In the genomic region with DNA sequence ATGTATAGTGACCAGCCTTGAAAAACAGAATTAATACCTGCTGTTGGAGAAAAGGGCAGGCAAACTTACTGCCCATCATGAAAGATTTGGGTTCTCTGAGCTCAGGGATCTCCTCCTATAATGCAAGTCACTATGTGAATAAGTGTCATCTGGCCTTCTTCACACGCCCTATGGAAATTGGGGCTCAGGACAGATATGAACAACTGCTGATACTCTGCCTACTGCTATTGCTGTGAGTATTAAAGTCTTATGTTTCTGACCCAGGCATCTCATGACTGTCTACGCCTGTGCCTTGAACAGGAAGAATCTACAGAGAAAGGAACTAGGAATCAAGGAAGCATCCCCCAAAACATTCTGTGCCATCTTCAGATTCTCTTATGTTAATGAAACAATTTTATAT, we compare ENCODE assay signal across 22 cellular contexts.
A peak's percentile ranks its signal among the peaks of the same experiment; 100 is the strongest.
DNase-seq lines count a peak whose midpoint lies in the region; ATAC-seq and TF ChIP-seq lines count a peak whose summit lies in the region.
"Had no signal": no experiment of that assay in that cellular context is flagged by ENCODE, and none has a peak within 500 bp of the region (broad histone marks: within the 10 kb centered on the region; RNA-seq: fewer than 3 reads in every experiment).

No MANE protein-coding gene starts in this region.

- H3K9ac ChIP-seq in OCI-LY3 (ENCODE audit: low read length), result no peak overlapping the region

- ATAC-seq in activated T-cell treated with anti-CD3 and anti-CD28 coated beads, Interleukin-2, amount 50 U/mL, for 4 hours, result no peak
- no peak for ATAC-seq in thoracic aorta (ENCODE audit: insufficient number of reproducible peaks, low FRiP score, low read depth)
- ATAC-seq: HepG2, PC-3, SK-N-SH treated with all-trans-retinoic acid at 6 μM for 48 hours had no signal

- intact Hi-C loops in prostate gland (cut with DNase I), result no loop called here

- TF ChIP-seq CTCF in OCI-LY3 (IDR thresholded peaks at IDR 0.05; ENCODE audit: low read depth, low read length) (no peak), thoracic aorta (IDR thresholded peaks at IDR 0.05) (no peak), prostate gland (IDR thresholded peaks at IDR 0.05) (no peak)

- no peak overlapping the region for H3K27ac ChIP-seq in OCI-LY3 (ENCODE audit: low read length)
- peak overlapping the region; percentile 29 to 35 for H3K27ac ChIP-seq in thoracic aorta
- no peak overlapping the region for H3K27ac ChIP-seq in prostate gland
- H3K27ac ChIP-seq: 22Rv1, SJCRH30 had no signal

- no peak overlapping the region for H3K27ac Mint-ChIP-seq in activated T-cell treated with anti-CD3 and anti-CD28 coated beads, Interleukin-2, amount 50 U/mL, for 24 hours
- H3K27ac Mint-ChIP-seq: CD4-positive, CD25-positive, alpha-beta regulatory T cell had no signal

- H3K36me3 Mint-ChIP-seq in activated T-cell treated with anti-CD3 and anti-CD28 coated beads, Interleukin-2, amount 50 U/mL, for 4 hours (ENCODE audit: insufficient read depth), result no peaks in the 10 kb centered on the region
- H3K36me3 Mint-ChIP-seq in activated T-cell treated with anti-CD3 and anti-CD28 coated beads, Interleukin-2, amount 50 U/mL, for 24 hours (ENCODE audit: low read depth), result no peaks in the 10 kb centered on the region
- H3K36me3 Mint-ChIP-seq: CD4-positive, CD25-positive, alpha-beta regulatory T cell had no signal

- H3K9me3 Mint-ChIP-seq in activated T-cell treated with anti-CD3 and anti-CD28 coated beads, Interleukin-2, amount 50 U/mL, for 4 hours, result no peaks in the 10 kb centered on the region
- no peaks in the 10 kb centered on the region for H3K9me3 Mint-ChIP-seq in activated T-cell treated with anti-CD3 and anti-CD28 coated beads, Interleukin-2, amount 50 U/mL, for 24 hours

- H3K4me3 ChIP-seq in OCI-LY3 (ENCODE audit: low read length) (no peak overlapping the region), thoracic aorta (no peak overlapping the region), prostate gland (no peak overlapping the region)
- H3K4me3 ChIP-seq: SJCRH30 had no signal

- TF ChIP-seq POLR2A in erythroblast (IDR thresholded peaks at IDR 0.05; ENCODE audit: low read length), result no peak
- no peak for TF ChIP-seq POLR2A in prostate gland (IDR thresholded peaks at IDR 0.05)

- peaks cover 29% of the 10 kb centered on the region for H3K4me1 ChIP-seq in OCI-LY3 (ENCODE audit: low read length)
- peaks cover 6 to 18% of the 10 kb centered on the region in 2 donors for H3K4me1 ChIP-seq in thoracic aorta (ENCODE audit: control insufficient read depth in 1 of 2, low read depth in 2 of 2)
- H3K4me1 ChIP-seq in prostate gland (replicated peaks), result no peaks in the 10 kb centered on the region
- H3K4me1 ChIP-seq: BE2C, SJCRH30 had no signal

- no peaks in the 10 kb centered on the region for H4K20me1 ChIP-seq in OCI-LY3 (ENCODE audit: insufficient read depth, low read length)

- peaks cover 24% of the 10 kb centered on the region for H3K27me3 Mint-ChIP-seq in activated T-cell treated with anti-CD3 and anti-CD28 coated beads, Interleukin-2, amount 50 U/mL, for 4 hours (ENCODE audit: low read depth)
- peaks cover 23% of the 10 kb centered on the region for H3K27me3 Mint-ChIP-seq in activated T-cell treated with anti-CD3 and anti-CD28 coated beads, Interleukin-2, amount 50 U/mL, for 24 hours

- H3K79me2 ChIP-seq in OCI-LY3 (ENCODE audit: low read length), result no peaks in the 10 kb centered on the region

- H3K4me3 Mint-ChIP-seq in activated T-cell treated with anti-CD3 and anti-CD28 coated beads, Interleukin-2, amount 50 U/mL, for 4 hours, result peak overlapping the region; percentile 11
- no peak overlapping the region for H3K4me3 Mint-ChIP-seq in activated T-cell treated with anti-CD3 and anti-CD28 coated beads, Interleukin-2, amount 50 U/mL, for 24 hours
- H3K4me3 Mint-ChIP-seq: CD4-positive, CD25-positive, alpha-beta regulatory T cell had no signal

- no peaks in the 10 kb centered on the region for H3K36me3 ChIP-seq in OCI-LY3 (replicated peaks; ENCODE audit: low read depth, low read length)
- no peaks in the 10 kb centered on the region for H3K36me3 ChIP-seq in thoracic aorta
- H3K36me3 ChIP-seq in prostate gland, result no peaks in the 10 kb centered on the region
- H3K36me3 ChIP-seq: BE2C, SJCRH30 had no signal

- H3K27me3 ChIP-seq in OCI-LY3 (ENCODE audit: low read depth, low read length) (no peaks in the 10 kb centered on the region), thoracic aorta (replicated peaks; ENCODE audit: insufficient read depth) (no peaks in the 10 kb centered on the region), prostate gland (replicated peaks; ENCODE audit: insufficient read depth) (no peaks in the 10 kb centered on the region)
- H3K27me3 ChIP-seq: BE2C had no signal

- no peaks in the 10 kb centered on the region for H3K9me3 ChIP-seq in OCI-LY3 (ENCODE audit: insufficient read depth, low read length)
- no peaks in the 10 kb centered on the region for H3K9me3 ChIP-seq in thoracic aorta
- H3K9me3 ChIP-seq in prostate gland, result no peaks in the 10 kb centered on the region
- H3K9me3 ChIP-seq: BE2C, SJCRH30 had no signal

- peak overlapping the region; percentile 46 for H3K4me2 ChIP-seq in OCI-LY3 (ENCODE audit: low read length)

- WGBS in prostate gland, result 55% methylated on average over 2 of the region's 2 CpGs

- H3K4me1 Mint-ChIP-seq in activated T-cell treated with anti-CD3 and anti-CD28 coated beads, Interleukin-2, amount 50 U/mL, for 4 hours (ENCODE audit: low read depth), result peaks cover 2% of the 10 kb centered on the region
- H3K4me1 Mint-ChIP-seq in activated T-cell treated with anti-CD3 and anti-CD28 coated beads, Interleukin-2, amount 50 U/mL, for 24 hours (ENCODE audit: low read depth), result peaks cover 5% of the 10 kb centered on the region

- H2AFZ ChIP-seq in OCI-LY3 (ENCODE audit: low read depth, low read length), result no peak overlapping the region

- DNase-seq in activated T-cell treated with anti-CD3 and anti-CD28 coated beads, Interleukin-2, amount 50 U/mL, for 4 hours, result no peak
- DNase-seq in activated T-cell treated with anti-CD3 and anti-CD28 coated beads, Interleukin-2, amount 50 U/mL, for 24 hours, result no peak
- DNase-seq in erythroblast (lab: John Stamatoyannopoulos, UW), result peak; percentile 14 to 43
- DNase-seq in thoracic aorta (ENCODE audit: low spot score), result no peak
- no peak for DNase-seq in prostate gland (ENCODE audit: low spot score)
- DNase-seq in SHP77 treated with DMSO at 0.1 percent for 48 hours (lab: John Stamatoyannopoulos, UW), result no peak
- DNase-seq in NCI-H2107 (lab: John Stamatoyannopoulos, UW), result no peak
- DNase-seq: BE2C; CD4-positive, CD25-positive, alpha-beta regulatory T cell; DMS153; DND-41; NCI-H1105; NCI-H1436 treated with DMSO at 0.1 percent for 48 hours; NCI-H187 treated with DMSO at 0.1 percent for 48 hours; NCI-H446 treated with DMSO at 0.1 percent for 48 hours; NCI-H526; PC-3; SJCRH30 had no signal

Comparison
In these comparisons a context has a peak if more than half of its experiments do, and no peak if none do; other contexts are left out.
1. DNase-seq: peak in erythroblast (2 of 2); none in activated T-cell treated with anti-CD3 and anti-CD28 coated beads, Interleukin-2, amount 50 U/mL, for 4 hours (single experiment), activated T-cell treated with anti-CD3 and anti-CD28 coated beads, Interleukin-2, amount 50 U/mL, for 24 hours (single experiment), thoracic aorta (single experiment), prostate gland (single experiment), SHP77 treated with DMSO at 0.1 percent for 48 hours (single experiment) and NCI-H2107 (single experiment).
2. H3K27ac ChIP-seq: peak in thoracic aorta (2 of 2); none in OCI-LY3 (single experiment) and prostate gland (0 of 2).